Comparison of ENCODE assay signal across 14 cellular contexts in genomic region chr16:2427526-2427925, GRCh38. TPM values are rescaled to one million over a fixed set of nuclear protein-coding genes. Genes with fewer than 3 reads are reported as not detected.
A peak's percentile ranks its signal among the peaks of the same experiment; 100 is the strongest.
DNase-seq lines count a peak whose midpoint lies in the region; ATAC-seq and TF ChIP-seq lines count a peak whose summit lies in the region.
"Had no signal": no experiment of that assay in that cellular context is flagged by ENCODE, and none has a peak within 500 bp of the region (broad histone marks: within the 10 kb centered on the region; RNA-seq: fewer than 3 reads in every experiment).

No MANE protein-coding gene starts in this region.

- peaks cover 20% of the 10 kb centered on the region for H3K4me1 ChIP-seq in CD4-positive, alpha-beta memory T cell (ENCODE audit: insufficient read depth, low read length)

- CTCF ChIA-PET in CD4-positive, alpha-beta memory T cell (lab: Charles Lee; ENCODE audit: partially characterized antibody): interaction anchor here (0.6 to 1.4 kb wide), 3 partner anchors 14 to 233 kb away, joined by 3 to 4 read pairs (median 3); no protein-coding TSS in a partner anchor

- H3K27me3 ChIP-seq in CD4-positive, alpha-beta memory T cell (ENCODE audit: insufficient read depth, low read length): no peaks in the 10 kb centered on the region
- H3K27me3 ChIP-seq in H7 (ENCODE audit: control insufficient read depth, insufficient read depth, low read length): peaks cover 1% of the 10 kb centered on the region; the same call in 1 of the 2 replicates
- H3K27me3 ChIP-seq: adrenal gland had no signal

- H3K4me3 ChIP-seq in CD4-positive, alpha-beta memory T cell (ENCODE audit: low read length in 2 of 2): no peak overlapping the region
- no peak overlapping the region for H3K4me3 ChIP-seq in H7 (ENCODE audit: insufficient read depth, low read depth, low read length)
- H3K4me3 ChIP-seq: adrenal gland had no signal

- DNase-seq in CD4-positive, alpha-beta memory T cell: no peak
- DNase-seq in H7: peak; percentile 14
- DNase-seq in activated T-helper 2 cell treated with anti-CD3 and anti-CD28 coated beads, Interferon-gamma antibody, Interleukin-2, Interleukin-4, amounts not matched to agents 10 μg/mL and 5 μg/mL and 100 μg/mL, durations not matched to agents 14 hours and 24 hours and 36 hours (ENCODE audit: low spot score): no peak
- DNase-seq in C1 segment of cervical spinal cord (lab: John Stamatoyannopoulos, UW): no peak
- DNase-seq: adrenal gland, DMS 273 treated with DMSO at 0.1 percent for 48 hours, nucleus accumbens, SK-N-SH, small intestine had no signal

- H3K4me1 Mint-ChIP-seq in CD4-positive, alpha-beta memory T cell: peaks cover 16 to 29% (median 20%) of the 10 kb centered on the region in 4 donors
- H3K4me1 Mint-ChIP-seq in activated T-helper 2 cell treated with anti-CD3 and anti-CD28 coated beads, Interferon-gamma antibody, Interleukin-2, Interleukin-4, amounts not matched to agents 10 μg/mL and 5 μg/mL and 100 μg/mL, durations not matched to agents 14 hours and 24 hours and 36 hours (ENCODE audit: low read depth): peaks cover 28% of the 10 kb centered on the region
- H3K4me1 Mint-ChIP-seq in nephron: peaks cover 18% of the 10 kb centered on the region

- TF ChIP-seq CTCF in nephron (IDR thresholded peaks at IDR 0.05; ENCODE audit: unreplicated experiment in 3 of 3): no peak

- ATAC-seq in HG02571 (IDR thresholded peaks at IDR 0.05; ENCODE audit: unreplicated experiment): no peak
- no peak for ATAC-seq in GM19455 (IDR thresholded peaks at IDR 0.05; ENCODE audit: unreplicated experiment)

- peak overlapping the region in 5 of 7 donors; percentile 29 to 86 (median 67) for H3K27ac Mint-ChIP-seq in CD4-positive, alpha-beta memory T cell
- H3K27ac Mint-ChIP-seq in activated T-helper 2 cell treated with anti-CD3 and anti-CD28 coated beads, Interferon-gamma antibody, Interleukin-2, Interleukin-4, amounts not matched to agents 10 μg/mL and 5 μg/mL and 100 μg/mL, durations not matched to agents 14 hours and 24 hours and 36 hours: peak overlapping the region; percentile 30
- H3K27ac Mint-ChIP-seq in nephron: peak overlapping the region in 1 of 3 experiments; percentile 73

- H3K36me3 Mint-ChIP-seq in CD4-positive, alpha-beta memory T cell: peaks cover 0 to 9% of the 10 kb centered on the region in 2 donors
- peaks cover 22% of the 10 kb centered on the region for H3K36me3 Mint-ChIP-seq in activated T-helper 2 cell treated with anti-CD3 and anti-CD28 coated beads, Interferon-gamma antibody, Interleukin-2, Interleukin-4, amounts not matched to agents 10 μg/mL and 5 μg/mL and 100 μg/mL, durations not matched to agents 14 hours and 24 hours and 36 hours (ENCODE audit: low read depth)
- H3K36me3 Mint-ChIP-seq in nephron (ENCODE audit: low read depth): peaks cover 2% of the 10 kb centered on the region

- peak overlapping the region; percentile 58 to 92 (median 83) for H3K4me3 Mint-ChIP-seq in CD4-positive, alpha-beta memory T cell
- peak overlapping the region; percentile 87 for H3K4me3 Mint-ChIP-seq in activated T-helper 2 cell treated with anti-CD3 and anti-CD28 coated beads, Interferon-gamma antibody, Interleukin-2, Interleukin-4, amounts not matched to agents 10 μg/mL and 5 μg/mL and 100 μg/mL, durations not matched to agents 14 hours and 24 hours and 36 hours (ENCODE audit: low read depth)
- peak overlapping the region; percentile 78 to 92 (median 91) for H3K4me3 Mint-ChIP-seq in nephron

- no peaks in the 10 kb centered on the region for H3K9me3 Mint-ChIP-seq in CD4-positive, alpha-beta memory T cell
- H3K9me3 Mint-ChIP-seq in activated T-helper 2 cell treated with anti-CD3 and anti-CD28 coated beads, Interferon-gamma antibody, Interleukin-2, Interleukin-4, amounts not matched to agents 10 μg/mL and 5 μg/mL and 100 μg/mL, durations not matched to agents 14 hours and 24 hours and 36 hours: no peaks in the 10 kb centered on the region
- H3K9me3 Mint-ChIP-seq in nephron: no peaks in the 10 kb centered on the region
- H3K9me3 Mint-ChIP-seq: dendritic cell treated with granulocyte-macrophage colony-stimulating factor and Interleukin-4, amounts not matched to agents 40 ng/mL and 50 ng/mL, for 4 days had no signal

- POLR2A ChIA-PET in CD4-positive, alpha-beta memory T cell (lab: Charles Lee; ENCODE audit: partially characterized antibody): no interaction called here

- H3K27me3 Mint-ChIP-seq in CD4-positive, alpha-beta memory T cell: no peaks in the 10 kb centered on the region
- no peaks in the 10 kb centered on the region for H3K27me3 Mint-ChIP-seq in activated T-helper 2 cell treated with anti-CD3 and anti-CD28 coated beads, Interferon-gamma antibody, Interleukin-2, Interleukin-4, amounts not matched to agents 10 μg/mL and 5 μg/mL and 100 μg/mL, durations not matched to agents 14 hours and 24 hours and 36 hours (ENCODE audit: low read depth)
- no peaks in the 10 kb centered on the region for H3K27me3 Mint-ChIP-seq in nephron (ENCODE audit: low read depth)

- intact Hi-C loops in CD4-positive, alpha-beta memory T cell (cut with micrococcal nuclease): no loop called here
- intact Hi-C loops in activated T-helper 2 cell treated with anti-CD3 and anti-CD28 coated beads, Interferon-gamma antibody, Interleukin-2, Interleukin-4, amounts not matched to agents 10 μg/mL and 5 μg/mL and 100 μg/mL, durations not matched to agents 14 hours and 24 hours and 36 hours (cut with micrococcal nuclease): loop anchor here (5.0 kb wide), 1 partner anchor 160 kb away; the partner anchor contains the start of gene RNPS1

- no peaks in the 10 kb centered on the region for H3K9me3 ChIP-seq in CD4-positive, alpha-beta memory T cell (ENCODE audit: control insufficient read depth in 1 of 2, low read length in 2 of 2)
- H3K9me3 ChIP-seq: adrenal gland, SK-N-SH had no signal

- no peak overlapping the region for H3K27ac ChIP-seq in CD4-positive, alpha-beta memory T cell (ENCODE audit: low read depth, low read length)
- H3K27ac ChIP-seq: adrenal gland, HL-60 had no signal

- H3K36me3 ChIP-seq in CD4-positive, alpha-beta memory T cell (ENCODE audit: insufficient read depth, low read length): peaks cover 4% of the 10 kb centered on the region
- peaks cover 11% of the 10 kb centered on the region for H3K36me3 ChIP-seq in H7 (replicated peaks; ENCODE audit: control insufficient read depth, insufficient read depth, low read length)

RNA-seq across cellular contexts. Expression of gene CCNF, which starts 1.7 kb away (rescaled TPM):
- total RNA-seq in CD4-positive, alpha-beta memory T cell: 1 to 10 TPM; 4.7 TPM
- polyA plus RNA-seq in CD4-positive, alpha-beta memory T cell: 1 to 10 TPM; 1.6 to 3.3 TPM
- total RNA-seq in H7 (2014; rRNA removed; shearing (Covaris generic)): 81.5 and 82.6 TPM in 2 replicates
- total RNA-seq in activated T-helper 2 cell treated with anti-CD3 and anti-CD28 coated beads, Interferon-gamma antibody, Interleukin-2, Interleukin-4, amounts not matched to agents 10 μg/mL and 5 μg/mL and 100 μg/mL, durations not matched to agents 14 hours and 24 hours and 36 hours: 48.4 and 48.9 TPM in 2 replicates

RNA-seq across cellular contexts. Expression of gene TEDC2, which starts 32.4 kb away (rescaled TPM):
- total RNA-seq in CD4-positive, alpha-beta memory T cell: under 1 TPM; 0.44 to 0.55 TPM
- under 1 TPM in 1 of 2 donors, not detected in 1; 0.44 TPM for polyA plus RNA-seq in CD4-positive, alpha-beta memory T cell
- 87.2 and 90.7 TPM in 2 replicates for total RNA-seq in H7 (2014; rRNA removed; shearing (Covaris generic))
- 31.8 and 34.6 TPM in 2 replicates for total RNA-seq in activated T-helper 2 cell treated with anti-CD3 and anti-CD28 coated beads, Interferon-gamma antibody, Interleukin-2, Interleukin-4, amounts not matched to agents 10 μg/mL and 5 μg/mL and 100 μg/mL, durations not matched to agents 14 hours and 24 hours and 36 hours

RNA-seq across cellular contexts. Expression of gene NTN3, which starts 43.6 kb away (rescaled TPM):
- total RNA-seq in CD4-positive, alpha-beta memory T cell: not detected
- polyA plus RNA-seq in CD4-positive, alpha-beta memory T cell: not detected
- 0.73 TPM in 1 of 2 replicates, not detected in the other for total RNA-seq in H7 (2014; rRNA removed; shearing (Covaris generic))
- 0.28 TPM in 1 of 2 replicates, not detected in the other for total RNA-seq in activated T-helper 2 cell treated with anti-CD3 and anti-CD28 coated beads, Interferon-gamma antibody, Interleukin-2, Interleukin-4, amounts not matched to agents 10 μg/mL and 5 μg/mL and 100 μg/mL, durations not matched to agents 14 hours and 24 hours and 36 hours

RNA-seq across cellular contexts. Expression of gene TBC1D24, which starts 47.4 kb away (rescaled TPM):
- 10 to 100 TPM in 1 of 2 experiments, 1 to 10 TPM in 1; 9.6 to 13.7 TPM for total RNA-seq in CD4-positive, alpha-beta memory T cell
- 1 to 10 TPM; 1.3 to 1.8 TPM for polyA plus RNA-seq in CD4-positive, alpha-beta memory T cell
- total RNA-seq in H7 (2014; rRNA removed; shearing (Covaris generic)): 12.3 and 13.5 TPM in 2 replicates
- 19.6 and 21.4 TPM in 2 replicates for total RNA-seq in activated T-helper 2 cell treated with anti-CD3 and anti-CD28 coated beads, Interferon-gamma antibody, Interleukin-2, Interleukin-4, amounts not matched to agents 10 μg/mL and 5 μg/mL and 100 μg/mL, durations not matched to agents 14 hours and 24 hours and 36 hours

Comparison
In these comparisons a context has a peak if more than half of its experiments do, and no peak if none do; other contexts are left out.
1. RNA of gene TEDC2, which starts 32.4 kb away (total RNA-seq): 87.2 to 90.7 TPM in H7 and 31.8 to 34.6 TPM in activated T-helper 2 cell treated with anti-CD3 and anti-CD28 coated beads, Interferon-gamma antibody, Interleukin-2, Interleukin-4, amounts not matched to agents 10 μg/mL and 5 μg/mL and 100 μg/mL, durations not matched to agents 14 hours and 24 hours and 36 hours; 0.44 to 0.55 TPM in CD4-positive, alpha-beta memory T cell; every median in the first group is over 10 times any median in the second.
2. Peak in every context shown above with its lines, with median percentiles within 50 percentile points of each other: H3K4me3 Mint-ChIP-seq.